In genomic region chr20:45578151-45578660, GRCh38 we compare ENCODE assay signal across 1 cellular context.
TF ChIP-seq lines count a peak whose summit lies in the region.

No MANE protein-coding gene starts in this region.

TF ChIP-seq in WTC11, 78 proteins besides CTCF, POLR2A, EP300 and RAD21 (continued from another document):
- no peak for TF ChIP-seq PRDM15 (CRISPR knock-in tag; IDR thresholded peaks at IDR 0.05)
